Comparison of ENCODE assay signal across 17 cellular contexts in the genomic region with DNA sequence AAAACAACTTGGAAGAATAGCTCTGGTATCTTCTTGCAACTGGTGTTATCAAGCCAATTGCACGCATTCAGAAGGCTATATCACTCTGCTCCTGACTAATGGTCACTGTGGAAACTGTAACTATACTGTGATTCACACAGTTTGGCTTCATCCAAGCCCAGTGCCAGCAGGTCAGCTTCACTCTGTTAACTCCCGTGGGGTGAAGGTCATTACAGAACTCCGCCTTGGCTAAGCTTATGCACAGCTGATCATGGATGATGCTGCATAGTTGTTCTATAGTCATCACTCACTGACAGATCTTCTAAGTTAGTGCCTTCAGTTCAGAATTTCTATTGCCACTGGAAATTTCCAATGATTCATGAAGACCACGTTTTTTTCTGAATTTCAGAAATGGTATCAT.
DNase-seq lines count a peak whose midpoint lies in the region; ATAC-seq, FAIRE-seq and TF ChIP-seq lines count a peak whose summit lies in the region.
"Had no signal": no experiment of that assay in that cellular context is flagged by ENCODE, and none has a peak within 500 bp of the region (broad histone marks: within the 10 kb centered on the region; RNA-seq: fewer than 3 reads in every experiment).

No MANE protein-coding gene starts in this region.

- peaks cover 9% of the 10 kb centered on the region for H3K4me1 Mint-ChIP-seq in astrocyte (ENCODE audit: low read depth, unreplicated experiment)
- no peaks in the 10 kb centered on the region for H3K4me1 Mint-ChIP-seq in activated CD4-positive, alpha-beta T cell treated with anti-CD3 and anti-CD28 coated beads for 36 hours

- H3K9ac ChIP-seq in astrocyte (ENCODE audit: low read length), result no peak overlapping the region

- H3K36me3 ChIP-seq in astrocyte (ENCODE audit: insufficient read depth, low read length), result no peaks in the 10 kb centered on the region
- H3K36me3 ChIP-seq: colonic mucosa, SJCRH30 had no signal

- H3K9me3 ChIP-seq in AG04450 (ENCODE audit: control insufficient read depth, insufficient read depth, low read length) (peaks cover 3% of the 10 kb centered on the region; the same call in 1 of the 2 replicates), astrocyte (ENCODE audit: insufficient read depth, low read depth, low read length) (no peaks in the 10 kb centered on the region)
- H3K9me3 ChIP-seq: colonic mucosa, SJCRH30 had no signal

- peaks cover 2% of the 10 kb centered on the region for H3K9me3 Mint-ChIP-seq in astrocyte (ENCODE audit: unreplicated experiment)
- H3K9me3 Mint-ChIP-seq in activated CD4-positive, alpha-beta T cell treated with anti-CD3 and anti-CD28 coated beads for 36 hours (ENCODE audit: low read depth), result peaks cover 2% of the 10 kb centered on the region
- H3K9me3 Mint-ChIP-seq: type B pancreatic cell had no signal

- intact Hi-C loops in activated CD4-positive, alpha-beta T cell treated with anti-CD3 and anti-CD28 coated beads for 36 hours (cut with DNase I, micrococcal nuclease), result no loop called here
- intact Hi-C loops in dorsolateral prefrontal cortex (cut with DNase I), result no loop called here

- CTCF ChIA-PET in AG04450 (lab: Charles Lee), result no interaction called here
- CTCF ChIA-PET in activated CD4-positive, alpha-beta T cell treated with anti-CD3 and anti-CD28 coated beads for 36 hours (lab: Charles Lee), result no interaction called here

- ATAC-seq in activated CD4-positive, alpha-beta T cell treated with anti-CD3 and anti-CD28 coated beads for 36 hours, result no peak

- no peaks in the 10 kb centered on the region for H4K20me1 ChIP-seq in astrocyte (ENCODE audit: insufficient read depth, low read length)

- DNase-seq in AG04450 (ENCODE audit: low read depth, low spot score) (peak; percentile 74), HK-2 (ENCODE audit: unreplicated experiment) (peak; percentile 1), astrocyte (ENCODE audit: low read depth) (peak; percentile 93), glomerular visceral epithelial cell (ENCODE audit: extremely low spot score) (peak; percentile 2), GOT3 (lab: John Stamatoyannopoulos, UW) (no peak), dorsolateral prefrontal cortex (no peak), SIG-M5 treated with dmso at 0.1 percent for 504 hours (lab: John Stamatoyannopoulos, UW; ENCODE audit: unreplicated experiment) (no peak)
- no peak for DNase-seq in activated CD4-positive, alpha-beta T cell treated with anti-CD3 and anti-CD28 coated beads for 36 hours
- DNase-seq: activated CD4-positive, alpha-beta T cell treated with anti-CD3 and anti-CD28 coated beads for 4 hours; activated effector memory CD4-positive, alpha-beta T cell treated with anti-CD3 and anti-CD28 coated beads, Interleukin-2, amount 50 U/mL, for 16 hours; anterior cingulate cortex; colonic mucosa; NCI-H524 treated with DMSO at 0.1 percent for 48 hours; nephron progenitor cell; SJCRH30 had no signal

- peaks cover 4% of the 10 kb centered on the region for H3K4me1 ChIP-seq in astrocyte (ENCODE audit: insufficient read depth, low read length)
- H3K4me1 ChIP-seq: colonic mucosa, SJCRH30 had no signal

- no peak overlapping the region for H3K4me3 ChIP-seq in AG04450 (ENCODE audit: low read depth, low read length)
- no peak overlapping the region for H3K4me3 ChIP-seq in astrocyte (ENCODE audit: insufficient read depth, low read depth, low read length)
- H3K4me3 ChIP-seq in dorsolateral prefrontal cortex, result no peak overlapping the region
- H3K4me3 ChIP-seq: colonic mucosa, SJCRH30 had no signal

- no peak overlapping the region for H3K27ac ChIP-seq in AG04450 (ENCODE audit: low read depth, low read length)
- H3K27ac ChIP-seq in astrocyte (ENCODE audit: low read depth, low read length), result peak overlapping the region; percentile 6
- no peak overlapping the region for H3K27ac ChIP-seq in dorsolateral prefrontal cortex
- H3K27ac ChIP-seq: colonic mucosa, SJCRH30 had no signal

- H3K36me3 Mint-ChIP-seq in astrocyte (ENCODE audit: low read depth, unreplicated experiment), result peaks cover 2% of the 10 kb centered on the region
- H3K36me3 Mint-ChIP-seq in activated CD4-positive, alpha-beta T cell treated with anti-CD3 and anti-CD28 coated beads for 36 hours (ENCODE audit: low read depth), result no peaks in the 10 kb centered on the region
- H3K36me3 Mint-ChIP-seq: type B pancreatic cell had no signal

- peak; percentile 37 for FAIRE-seq in astrocyte (lab: Jason Lieb, UNC)

- H3K27me3 ChIP-seq in AG04450 (ENCODE audit: control insufficient read depth, insufficient read depth, low read length), result no peaks in the 10 kb centered on the region
- H3K27me3 ChIP-seq in astrocyte (ENCODE audit: insufficient read depth, low read length), result no peaks in the 10 kb centered on the region
- H3K27me3 ChIP-seq in dorsolateral prefrontal cortex, result no peaks in the 10 kb centered on the region
- H3K27me3 ChIP-seq: colonic mucosa, SJCRH30 had no signal

- no peak overlapping the region for H3K4me3 Mint-ChIP-seq in astrocyte (ENCODE audit: unreplicated experiment)
- no peak overlapping the region for H3K4me3 Mint-ChIP-seq in activated CD4-positive, alpha-beta T cell treated with anti-CD3 and anti-CD28 coated beads for 36 hours
- H3K4me3 Mint-ChIP-seq: nephron progenitor cell; stimulated activated naive CD8-positive, alpha-beta T cell treated with anti-CD3 and anti-CD28 coated beads, Interleukin-15, Interleukin-2, amounts not matched to agents 100 ng/mL and 50 ng/mL, for 24 hours; type B pancreatic cell had no signal

- H3K4me2 ChIP-seq in astrocyte (ENCODE audit: low read length), result no peak overlapping the region

- H3K27ac Mint-ChIP-seq in astrocyte (ENCODE audit: unreplicated experiment), result no peak overlapping the region
- H3K27ac Mint-ChIP-seq in activated CD4-positive, alpha-beta T cell treated with anti-CD3 and anti-CD28 coated beads for 36 hours, result no peak overlapping the region
- H3K27ac Mint-ChIP-seq: nephron progenitor cell; stimulated activated naive CD8-positive, alpha-beta T cell treated with anti-CD3 and anti-CD28 coated beads, Interleukin-15, Interleukin-2, amounts not matched to agents 100 ng/mL and 50 ng/mL, for 24 hours; type B pancreatic cell had no signal

- no peak overlapping the region for H2AFZ ChIP-seq in astrocyte (ENCODE audit: low read depth, low read length)

- POLR2A ChIA-PET in AG04450 (lab: Yijun Ruan, JAX), result no interaction called here
- POLR2A ChIA-PET in activated CD4-positive, alpha-beta T cell treated with anti-CD3 and anti-CD28 coated beads for 36 hours (lab: Charles Lee), result no interaction called here

- no peaks in the 10 kb centered on the region for H3K79me2 ChIP-seq in astrocyte (ENCODE audit: insufficient read depth, low read length)

- H3K27me3 Mint-ChIP-seq in astrocyte (ENCODE audit: low read depth, unreplicated experiment), result no peaks in the 10 kb centered on the region
- H3K27me3 Mint-ChIP-seq in activated CD4-positive, alpha-beta T cell treated with anti-CD3 and anti-CD28 coated beads for 36 hours, result no peaks in the 10 kb centered on the region
- H3K27me3 Mint-ChIP-seq: stimulated activated naive CD8-positive, alpha-beta T cell treated with anti-CD3 and anti-CD28 coated beads, Interleukin-15, Interleukin-2, amounts not matched to agents 100 ng/mL and 50 ng/mL, for 24 hours; type B pancreatic cell had no signal

- no peak for TF ChIP-seq CTCF in AG04450 (IDR thresholded peaks at IDR 0.05; ENCODE audit: low read depth, low read length)
- TF ChIP-seq CTCF in astrocyte (IDR thresholded peaks at IDR 0.05; ENCODE audit: insufficient read depth, low read depth, low read length), result no peak
- no peak for TF ChIP-seq CTCF in dorsolateral prefrontal cortex (IDR thresholded peaks at IDR 0.05 in 54 of 56, conservative IDR thresholded peaks at IDR 0.05 in 2 of 56; ENCODE audit: low read depth in 1 of 56, partially characterized antibody in 56 of 56)

Comparison
In these comparisons a context has a peak if more than half of its experiments do, and no peak if none do; other contexts are left out.
1. DNase-seq: peak in AG04450 (single experiment), HK-2 (single experiment), astrocyte (single experiment) and glomerular visceral epithelial cell (single experiment); none in activated CD4-positive, alpha-beta T cell treated with anti-CD3 and anti-CD28 coated beads for 36 hours (single experiment), GOT3 (single experiment), dorsolateral prefrontal cortex (0 of 10) and SIG-M5 treated with dmso at 0.1 percent for 504 hours (single experiment).